1 cellular context compared by ENCODE assay signal in genomic region chr7:156896388-156897022, GRCh38.
TF ChIP-seq lines count a peak whose summit lies in the region.

No MANE protein-coding gene starts in this region.

TF ChIP-seq in GM12878, 131 proteins besides CTCF, POLR2A, EP300 and RAD21 (continued from another document):
- 0 out of 2 replicates have a peak, but pooled peaks have one; percentile 30 for TF ChIP-seq EED (IDR thresholded peaks at IDR 0.05; ENCODE audit: low read depth)
- TF ChIP-seq NR2F1 (conservative IDR thresholded peaks at IDR 0.05): peak; percentile 85
- TF ChIP-seq BCL11A (IDR thresholded peaks at IDR 0.05; ENCODE audit: low read depth, low read length): no peak
- TF ChIP-seq ZZZ3 (IDR thresholded peaks at IDR 0.05; ENCODE audit: control insufficient read depth, insufficient read length, low read depth): no peak
- TF ChIP-seq MEF2B (IDR thresholded peaks at IDR 0.05; ENCODE audit: partially characterized antibody, poor library complexity, severe bottlenecking): peak; percentile 28
- no peak for TF ChIP-seq ZBTB33 (IDR thresholded peaks at IDR 0.05)
- peak; percentile 47; the same call in 1 of the 2 replicates for TF ChIP-seq MTA3 (IDR thresholded peaks at IDR 0.05; ENCODE audit: borderline replicate concordance, low read length)
- no peak for TF ChIP-seq IRF3 (IDR thresholded peaks at IDR 0.05)
- TF ChIP-seq RFX5 (IDR thresholded peaks at IDR 0.05; ENCODE audit: low read depth, low read length): no peak
- TF ChIP-seq NFYA (IDR thresholded peaks at IDR 0.05; ENCODE audit: borderline replicate concordance, low read depth, low read length): no peak
- TF ChIP-seq JUND (IDR thresholded peaks at IDR 0.05; ENCODE audit: low read depth, low read length): no peak
- no peak for TF ChIP-seq RBBP5 (conservative IDR thresholded peaks at IDR 0.05)
- TF ChIP-seq ZBED1 (IDR thresholded peaks at IDR 0.05; ENCODE audit: borderline replicate concordance): 0 out of 2 replicates have a peak, but pooled peaks have one; percentile 28
- no peak for TF ChIP-seq USF1 (IDR thresholded peaks at IDR 0.05; ENCODE audit: borderline replicate concordance, extremely low read length, insufficient read depth, low read depth, low read length)
- no peak for TF ChIP-seq SREBF2 (IDR thresholded peaks at IDR 0.05; ENCODE audit: low read length)
- no peak for TF ChIP-seq MLLT1 (IDR thresholded peaks at IDR 0.05)
- no peak for TF ChIP-seq BRCA1 (IDR thresholded peaks at IDR 0.05; ENCODE audit: low read depth, low read length)
- TF ChIP-seq NBN (IDR thresholded peaks at IDR 0.05): 0 out of 2 replicates have a peak, but pooled peaks have one; percentile 18
- TF ChIP-seq HDAC2 (IDR thresholded peaks at IDR 0.05): no peak
- no peak for TF ChIP-seq SMARCA5 (IDR thresholded peaks at IDR 0.05)
- peak; percentile 74; the same call in 1 of the 2 replicates for TF ChIP-seq PAX5 (IDR thresholded peaks at IDR 0.05; ENCODE audit: borderline replicate concordance, low read depth, low read length)
- TF ChIP-seq MYB (IDR thresholded peaks at IDR 0.05; ENCODE audit: borderline replicate concordance, low read depth, low read length): no peak
- 0 out of 2 replicates have a peak, but pooled peaks have one; percentile 15 for TF ChIP-seq IRF4 (IDR thresholded peaks at IDR 0.05; ENCODE audit: low read depth, low read length)
- TF ChIP-seq SMAD1 (IDR thresholded peaks at IDR 0.05; ENCODE audit: low read depth, partially characterized antibody): no peak
- no peak for TF ChIP-seq SUPT20H (IDR thresholded peaks at IDR 0.05; ENCODE audit: borderline replicate concordance, control insufficient read depth, low read depth, low read length)
- TF ChIP-seq YY1 (IDR thresholded peaks at IDR 0.05; ENCODE audit: low read depth, low read length): no peak
TF ChIP-seq in GM12878: peak in this region for 17.
